In the genomic region with DNA sequence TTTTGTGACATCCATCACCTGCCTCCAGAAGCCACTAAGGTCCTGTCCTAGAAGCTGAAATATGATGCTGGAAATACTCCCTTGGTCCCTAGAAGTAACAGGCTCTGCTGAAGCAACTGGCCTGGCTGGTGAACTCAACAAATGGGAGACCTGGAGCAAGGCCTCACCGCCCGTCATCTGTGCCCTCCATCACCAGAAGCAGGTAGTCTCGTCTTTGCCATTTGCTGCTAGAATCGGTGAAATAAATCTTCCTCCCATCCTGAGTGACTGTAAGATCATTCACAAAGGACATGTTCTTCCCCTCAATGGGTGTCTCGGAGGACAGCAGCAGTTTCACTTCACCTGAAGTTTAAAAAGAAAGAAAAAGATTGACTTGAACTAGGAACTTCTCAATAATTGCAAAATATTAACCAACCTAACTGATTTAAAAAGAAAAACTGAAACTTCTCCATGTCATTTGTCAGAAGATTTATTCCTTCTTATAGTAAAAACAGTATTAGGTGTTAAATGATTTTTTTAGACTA, we compare ENCODE assay signal across 18 cellular contexts. TPM values are rescaled to one million over a fixed set of nuclear protein-coding genes. Genes with fewer than 3 reads are reported as not detected.
DNase-seq lines count a peak whose midpoint lies in the region; ATAC-seq, FAIRE-seq and TF ChIP-seq lines count a peak whose summit lies in the region.
"Had no signal": no experiment of that assay in that cellular context is flagged by ENCODE, and none has a peak within 500 bp of the region (broad histone marks: within the 10 kb centered on the region; RNA-seq: fewer than 3 reads in every experiment).

No MANE protein-coding gene starts in this region.

- peaks cover 53% of the 10 kb centered on the region for H3K36me3 ChIP-seq in OCI-LY3 (replicated peaks; ENCODE audit: low read depth, low read length)

- H3K4me3 ChIP-seq in A549 (no peak overlapping the region), OCI-LY3 (ENCODE audit: low read length) (peak overlapping the region; percentile 50)
- H3K4me3 ChIP-seq: GM23338, SK-N-MC had no signal

- DNase-seq in A549 (ENCODE audit: low read depth in 1 of 2, low spot score in 1 of 2): no peak
- no peak for DNase-seq in CD14-positive monocyte (ENCODE audit: low spot score)
- DNase-seq in memory B cell (ENCODE audit: low spot score in 2 of 2): no peak
- DNase-seq in NCI-H2171 (lab: John Stamatoyannopoulos, UW): no peak
- no peak for DNase-seq in activated CD8-positive, alpha-beta memory T cell treated with anti-CD3 and anti-CD28 coated beads, Interleukin-2, amount 10 ng/mL, durations not matched to agents 7 days and 5 days
- no peak for DNase-seq in stimulated activated CD4-positive, alpha-beta T cell treated with anti-CD3 and anti-CD28 coated beads, Interleukin-4, amount 100 ng/mL, for 1 hour
- DNase-seq: ACHN, Caco-2, DMS53, NCI-H146, NCI-H2081 treated with DMSO at 0.1 percent for 48 hours, NCI-H226, NCI-H526 treated with DMSO at 0.1 percent for 48 hours had no signal

- H3K4me3 Mint-ChIP-seq in CD14-positive monocyte: no peak overlapping the region
- no peak overlapping the region for H3K4me3 Mint-ChIP-seq in memory B cell
- no peak overlapping the region for H3K4me3 Mint-ChIP-seq in activated CD8-positive, alpha-beta memory T cell treated with anti-CD3 and anti-CD28 coated beads, Interleukin-2, amount 10 ng/mL, durations not matched to agents 7 days and 5 days
- H3K4me3 Mint-ChIP-seq: GM23338 had no signal

- H3K27ac ChIP-seq in A549 (no peak overlapping the region), OCI-LY3 (ENCODE audit: low read length) (peak overlapping the region; percentile 88)
- H3K27ac ChIP-seq: SK-N-MC had no signal

- 89% methylated on average over 5 of the region's 5 CpGs for WGBS in A549 (ENCODE audit: missing lambda C conversion rate)

- ATAC-seq in A549: no peak
- no peak for ATAC-seq in memory B cell (ENCODE audit: low read depth)
- ATAC-seq in activated CD8-positive, alpha-beta memory T cell treated with anti-CD3 and anti-CD28 coated beads, Interleukin-2, amount 10 ng/mL, durations not matched to agents 7 days and 5 days: no peak
- ATAC-seq: GM23338, Panc1, Right ventricle myocardium inferior had no signal

- intact Hi-C loops in CD14-positive monocyte (cut with micrococcal nuclease): no loop called here

- H3K4me1 Mint-ChIP-seq in CD14-positive monocyte (peaks cover 28% of the 10 kb centered on the region), memory B cell (no peaks in the 10 kb centered on the region)
- H3K4me1 Mint-ChIP-seq in activated CD8-positive, alpha-beta memory T cell treated with anti-CD3 and anti-CD28 coated beads, Interleukin-2, amount 10 ng/mL, durations not matched to agents 7 days and 5 days: peaks cover 4% of the 10 kb centered on the region
- H3K4me1 Mint-ChIP-seq: GM23338 had no signal

- peak overlapping the region; percentile 43 for H3K9ac ChIP-seq in OCI-LY3 (ENCODE audit: low read length)

- no peak for TF ChIP-seq POLR2A in A549 (IDR thresholded peaks at IDR 0.05; ENCODE audit: low read length)

- H3K4me2 ChIP-seq in A549 (no peak overlapping the region), OCI-LY3 (ENCODE audit: low read length) (peak overlapping the region; percentile 65)
- H3K4me2 ChIP-seq: GM23338 had no signal

- FAIRE-seq in A549 (lab: Jason Lieb, UNC): peak; percentile 54

- H3K9me3 ChIP-seq in A549: no peaks in the 10 kb centered on the region
- H3K9me3 ChIP-seq in OCI-LY3 (ENCODE audit: insufficient read depth, low read length): no peaks in the 10 kb centered on the region
- H3K9me3 ChIP-seq: Caco-2 had no signal

- H3K27me3 Mint-ChIP-seq in CD14-positive monocyte (ENCODE audit: low read depth in 3 of 3) (peaks cover 0 to 6% (median 0%) of the 10 kb centered on the region in 3 donors), memory B cell (no peaks in the 10 kb centered on the region)
- no peaks in the 10 kb centered on the region for H3K27me3 Mint-ChIP-seq in activated CD8-positive, alpha-beta memory T cell treated with anti-CD3 and anti-CD28 coated beads, Interleukin-2, amount 10 ng/mL, durations not matched to agents 7 days and 5 days

- POLR2A ChIA-PET in A549 (lab: Yijun Ruan, JAX): no interaction called here

- no peaks in the 10 kb centered on the region for H3K9me3 Mint-ChIP-seq in CD14-positive monocyte
- H3K9me3 Mint-ChIP-seq in memory B cell: no peaks in the 10 kb centered on the region
- no peaks in the 10 kb centered on the region for H3K9me3 Mint-ChIP-seq in activated CD8-positive, alpha-beta memory T cell treated with anti-CD3 and anti-CD28 coated beads, Interleukin-2, amount 10 ng/mL, durations not matched to agents 7 days and 5 days (ENCODE audit: low read depth)
- H3K9me3 Mint-ChIP-seq: GM23338 had no signal

- no peak for TF ChIP-seq EP300 in A549 (IDR thresholded peaks at IDR 0.05)

- no peak for TF ChIP-seq RAD21 in A549 (conservative IDR thresholded peaks at IDR 0.05 in 1 of 2, IDR thresholded peaks at IDR 0.05 in 1 of 2)

- no peaks in the 10 kb centered on the region for H3K79me2 ChIP-seq in OCI-LY3 (ENCODE audit: low read length)

- peak overlapping the region; percentile 44 to 86 (median 77) for H3K27ac Mint-ChIP-seq in CD14-positive monocyte
- peak overlapping the region; percentile 28 for H3K27ac Mint-ChIP-seq in memory B cell
- no peak overlapping the region for H3K27ac Mint-ChIP-seq in activated CD8-positive, alpha-beta memory T cell treated with anti-CD3 and anti-CD28 coated beads, Interleukin-2, amount 10 ng/mL, durations not matched to agents 7 days and 5 days
- H3K27ac Mint-ChIP-seq: GM23338 had no signal

- CTCF ChIA-PET in A549 (lab: Yijun Ruan, JAX): interaction anchor here (1.1 kb wide), 1 partner anchor 21 kb away, joined by 4 read pairs; no protein-coding TSS in a partner anchor
- CTCF ChIA-PET in activated CD8-positive, alpha-beta memory T cell treated with anti-CD3 and anti-CD28 coated beads, Interleukin-2, amount 10 ng/mL, durations not matched to agents 7 days and 5 days (lab: Charles Lee): no interaction called here

- no peaks in the 10 kb centered on the region for H3K27me3 ChIP-seq in OCI-LY3 (ENCODE audit: low read depth, low read length)

- H3K4me1 ChIP-seq in A549 (no peaks in the 10 kb centered on the region), OCI-LY3 (ENCODE audit: low read length) (peaks cover 40% of the 10 kb centered on the region)
- H3K4me1 ChIP-seq: Caco-2 had no signal

- H4K20me1 ChIP-seq in OCI-LY3 (ENCODE audit: insufficient read depth, low read length): no peaks in the 10 kb centered on the region

- no peak overlapping the region; the same call in 1 of the 2 replicates for H2AFZ ChIP-seq in OCI-LY3 (ENCODE audit: low read depth, low read length)
- H2AFZ ChIP-seq: GM23338 had no signal

- H3K36me3 Mint-ChIP-seq in CD14-positive monocyte (peaks cover 73 to 83% of the 10 kb centered on the region in 2 donors), memory B cell (peaks cover 47% of the 10 kb centered on the region)
- peaks cover 58% of the 10 kb centered on the region for H3K36me3 Mint-ChIP-seq in activated CD8-positive, alpha-beta memory T cell treated with anti-CD3 and anti-CD28 coated beads, Interleukin-2, amount 10 ng/mL, durations not matched to agents 7 days and 5 days

- TF ChIP-seq CTCF in A549 (IDR thresholded peaks at IDR 0.05): no peak
- TF ChIP-seq CTCF in CD14-positive monocyte (IDR thresholded peaks at IDR 0.05): no peak
- TF ChIP-seq CTCF in OCI-LY3 (IDR thresholded peaks at IDR 0.05; ENCODE audit: low read depth, low read length): no peak

TF ChIP-seq in A549, 52 proteins besides CTCF, POLR2A, EP300 and RAD21 (continues in another document):
- TF ChIP-seq RNF2 (IDR thresholded peaks at IDR 0.05; ENCODE audit: borderline replicate concordance, low read depth): no peak
- TF ChIP-seq MAZ (IDR thresholded peaks at IDR 0.05; ENCODE audit: borderline replicate concordance, low read depth, low read length): no peak
- no peak for TF ChIP-seq SMC3 (IDR thresholded peaks at IDR 0.05)
- TF ChIP-seq GATA3 (IDR thresholded peaks at IDR 0.05; ENCODE audit: borderline replicate concordance): no peak
- no peak for TF ChIP-seq BCL3 (IDR thresholded peaks at IDR 0.05)
- TF ChIP-seq FOSB (CRISPR knock-in tag; IDR thresholded peaks at IDR 0.05): no peak
- no peak for TF ChIP-seq HOXA7 (CRISPR knock-in tag; IDR thresholded peaks at IDR 0.05)
- TF ChIP-seq CBX2 (IDR thresholded peaks at IDR 0.05; ENCODE audit: borderline replicate concordance, low read depth): no peak
- no peak for TF ChIP-seq ZFP36 (IDR thresholded peaks at IDR 0.05; ENCODE audit: borderline replicate concordance, partially characterized antibody)
- TF ChIP-seq NR3C1 (IDR thresholded peaks at IDR 0.05): no peak

RNA-seq across cellular contexts. Expression of gene CST7, which starts 21.0 kb away (rescaled TPM):
- polyA plus RNA-seq in A549 (2011; rRNA removed): not detected in 2 replicates
- polyA plus RNA-seq in A549 (2012; cell fraction: cytosol; rRNA removed): not detected in 2 replicates
- not detected in 2 replicates for polyA plus RNA-seq in A549 (2012; cell fraction: nucleus; rRNA removed)
- polyA plus RNA-seq in A549 (2017; fragmentation: RNase III; extraction: RNeasy Plus Mini Kit Qiagen cat#74134 plus additional on column Dnase treatment): not detected in 3 replicates
- polyA minus RNA-seq in A549 (2011; rRNA and poly(A)+ RNA removed): not detected in 2 replicates
- polyA plus RNA-seq in CD14-positive monocyte: 1 to 10 TPM; 1.8 to 3.2 TPM
- total RNA-seq in activated CD8-positive, alpha-beta memory T cell treated with anti-CD3 and anti-CD28 coated beads, Interleukin-2, amount 10 ng/mL, durations not matched to agents 7 days and 5 days: 100 to 1,000 TPM; 177 to 202 TPM
- total RNA-seq: Caco-2, GM23338 had no signal
- polyA plus RNA-seq: GM23338 had no signal

RNA-seq across cellular contexts. Expression of gene APMAP, which starts 22.5 kb away (rescaled TPM):
- polyA plus RNA-seq in A549 (2011; rRNA removed) (113 and 118 TPM in 2 replicates), A549 (2017; fragmentation: RNase III; extraction: RNeasy Plus Mini Kit Qiagen cat#74134 plus additional on column Dnase treatment) (137 to 141 TPM (median 139 TPM) in 3 replicates), CD14-positive monocyte (10 to 100 TPM; 73.2 to 74.0 TPM)
- 83.8 and 86.7 TPM in 2 replicates for polyA plus RNA-seq in A549 (2012; cell fraction: cytosol; rRNA removed)
- polyA plus RNA-seq in A549 (2012; cell fraction: nucleus; rRNA removed): 100 and 130 TPM in 2 replicates
- polyA minus RNA-seq in A549 (2011; rRNA and poly(A)+ RNA removed): 42.3 and 45.4 TPM in 2 replicates
- total RNA-seq in activated CD8-positive, alpha-beta memory T cell treated with anti-CD3 and anti-CD28 coated beads, Interleukin-2, amount 10 ng/mL, durations not matched to agents 7 days and 5 days: 10 to 100 TPM; 47.5 to 56.0 TPM
